In genomic region chr6:14585689-14586088, GRCh38 we compare ENCODE assay signal across 20 cellular contexts.
"Had no signal": no experiment of that assay in that cellular context is flagged by ENCODE, and none has a peak within 500 bp of the region (broad histone marks: within the 10 kb centered on the region; RNA-seq: fewer than 3 reads in every experiment).

No MANE protein-coding gene starts in this region.

- ATAC-seq: K562, SK-N-SH treated with all-trans-retinoic acid at 6 μM for 48 hours had no signal

- DNase-seq: Kasumi-1, NCI-H1092, NCI-H1105 treated with DMSO at 0.1 percent for 48 hours, NCI-H1417 treated with DMSO at 0.1 percent for 48 hours, NCI-H146, NCI-H1694 treated with DMSO at 0.1 percent for 48 hours, NCI-H1930, NCI-H2081, NCI-H2107, NCI-H2227 treated with DMSO at 0.1 percent for 48 hours, NCI-H524, NCI-H526 treated with DMSO at 0.1 percent for 48 hours, NCI-H748 treated with DMSO at 0.1 percent for 48 hours, RPMI8226, SHP77 treated with DMSO at 0.1 percent for 48 hours, SJCRH30 had no signal

- H3K4me3 ChIP-seq: K562, SJCRH30 had no signal

- H3K27ac ChIP-seq: HL-60, KMS-11, SJCRH30 had no signal

- H3K9me3 ChIP-seq: SJCRH30 had no signal

- H3K4me2 ChIP-seq: KMS-11 had no signal

- H3K9ac ChIP-seq: KMS-11 had no signal

- H3K36me3 ChIP-seq: SJCRH30 had no signal

- H3K4me1 ChIP-seq: SJCRH30 had no signal

- H3K27me3 ChIP-seq: SJCRH30 had no signal
